11 cellular contexts compared by ENCODE assay signal in the genomic region with DNA sequence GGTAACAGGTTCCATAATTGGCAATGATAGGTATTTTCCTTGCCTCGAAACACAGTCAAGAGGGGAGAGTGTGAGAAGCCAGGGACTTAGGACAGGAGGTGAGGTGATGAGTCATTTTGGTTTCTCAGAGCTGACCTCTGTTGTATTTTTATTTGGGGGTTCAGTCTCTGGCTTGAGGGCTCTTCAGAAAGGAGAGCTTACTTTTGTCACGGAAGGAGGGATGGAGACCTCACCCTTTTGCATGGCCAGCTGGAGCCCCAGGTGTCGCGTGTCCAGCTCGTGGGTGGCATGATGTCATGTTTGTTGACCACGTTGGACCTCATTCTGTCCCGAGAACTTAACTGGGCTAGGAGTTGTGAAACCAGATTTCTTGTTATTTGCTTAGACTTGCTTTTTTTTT.
DNase-seq lines count a peak whose midpoint lies in the region; ATAC-seq and TF ChIP-seq lines count a peak whose summit lies in the region.
"Had no signal": no experiment of that assay in that cellular context is flagged by ENCODE, and none has a peak within 500 bp of the region (broad histone marks: within the 10 kb centered on the region; RNA-seq: fewer than 3 reads in every experiment).

No MANE protein-coding gene starts in this region.

- H3K56ac ChIP-seq in H9 (ENCODE audit: insufficient read length, low read depth, low read length), result no peak overlapping the region

- no peak overlapping the region for H2BK12ac ChIP-seq in H9 (ENCODE audit: insufficient read length, low read depth, low read length)

- no peak overlapping the region for H2BK120ac ChIP-seq in H9 (ENCODE audit: low read depth, low read length, poor library complexity, severe bottlenecking)

- no peaks in the 10 kb centered on the region for H3K79me2 ChIP-seq in H9 (ENCODE audit: insufficient read depth, low read length)

- H3K27ac Mint-ChIP-seq in H9, result no peak overlapping the region

- no peak overlapping the region for H3K4me3 ChIP-seq in psoas muscle

- H4K8ac ChIP-seq in H9 (replicated peaks; ENCODE audit: insufficient read length, low read depth, low read length), result no peak overlapping the region

- peaks cover 67% of the 10 kb centered on the region for H3K4me1 ChIP-seq in psoas muscle
- no peaks in the 10 kb centered on the region for H3K4me1 ChIP-seq in H9 (ENCODE audit: insufficient read depth, low read length)

- no peaks in the 10 kb centered on the region for H3K23me2 ChIP-seq in H9 (ENCODE audit: insufficient read length, low read depth, low read length, poor library complexity, severe bottlenecking)

- H2AFZ ChIP-seq in H9 (ENCODE audit: low read length), result no peak overlapping the region

- H2BK5ac ChIP-seq in H9 (ENCODE audit: insufficient read length, low read length), result no peak overlapping the region

- no peak overlapping the region for H2BK15ac ChIP-seq in H9 (ENCODE audit: low read depth, low read length)

- H3K36me3 ChIP-seq in psoas muscle (ENCODE audit: insufficient read depth in 1 of 2, low read depth in 1 of 2), result no peaks in the 10 kb centered on the region

- H3K4ac ChIP-seq in H9 (ENCODE audit: low read depth, low read length), result no peak overlapping the region

- no peak overlapping the region for H3K9ac ChIP-seq in H9 (ENCODE audit: extremely low read depth, insufficient read length, low read length)

- H2AK5ac ChIP-seq in H9 (ENCODE audit: insufficient read length, low read length), result no peak overlapping the region

- ATAC-seq in GM18873 (IDR thresholded peaks at IDR 0.05; ENCODE audit: low FRiP score, unreplicated experiment) (peak; percentile 54), GM21619 (IDR thresholded peaks at IDR 0.05; ENCODE audit: unreplicated experiment) (peak; percentile 44), HG03196 (IDR thresholded peaks at IDR 0.05; ENCODE audit: unreplicated experiment) (peak; percentile 48), psoas muscle (no peak)

- no peak overlapping the region for H3K23ac ChIP-seq in H9 (ENCODE audit: insufficient read length, low read depth, low read length)

- no peak overlapping the region for H3K4me2 ChIP-seq in H9 (ENCODE audit: insufficient read depth, insufficient read length, low read length)

- no peaks in the 10 kb centered on the region for H4K20me1 ChIP-seq in H9 (ENCODE audit: control insufficient read depth, insufficient read depth, insufficient read length)

- H3K27me3 ChIP-seq in psoas muscle (ENCODE audit: insufficient read depth in 3 of 3, low read length in 2 of 3) (no peaks in the 10 kb centered on the region), H9 (ENCODE audit: insufficient read depth, low read length) (no peaks in the 10 kb centered on the region)

- H4K91ac ChIP-seq in H9 (ENCODE audit: insufficient read length, low read depth, low read length), result no peak overlapping the region

- no peak for TF ChIP-seq CTCF in psoas muscle (IDR thresholded peaks at IDR 0.05)
- no peak for TF ChIP-seq CTCF in H9 (conservative IDR thresholded peaks at IDR 0.05)

- H3K9me3 ChIP-seq in psoas muscle (no peaks in the 10 kb centered on the region), H9 (ENCODE audit: control insufficient read depth, low read depth, low read length) (no peaks in the 10 kb centered on the region)

- H3K4me1 Mint-ChIP-seq in H9, result peaks cover 4 to 6% of the 10 kb centered on the region in 2 experiments; a peak in 2 of 4 replicates

- no peaks in the 10 kb centered on the region for H3K27me3 Mint-ChIP-seq in H9 (ENCODE audit: low read depth)

- intact Hi-C loops in psoas muscle (cut with DNase I), result loop anchor here (5.0 to 10.0 kb wide), 3 partner anchors 121 to 284 kb away; no protein-coding TSS in a partner anchor

- H3T11ph ChIP-seq in H9 (ENCODE audit: low read length), result no peak overlapping the region

- no peak for DNase-seq in psoas muscle
- no peak for DNase-seq in H9
- DNase-seq in activated CD4-positive, alpha-beta T cell treated with anti-CD3 and anti-CD28 coated beads for 48 hours, result no peak
- DNase-seq in NCI-H2196 (lab: John Stamatoyannopoulos, UW; ENCODE audit: unreplicated experiment), result no peak
- DNase-seq: activated T-cell treated with anti-CD3 and anti-CD28 coated beads, Interleukin-2, amount 50 U/mL, for 48 hours; head of caudate nucleus; stimulated activated CD4-positive, alpha-beta T cell treated with anti-CD3 and anti-CD28 coated beads, Interleukin-12 subunit alpha, Interleukin-12 subunit beta, amount 100 ng/mL, for 4 hours; T1000 had no signal

- H3K36me3 Mint-ChIP-seq in H9 (ENCODE audit: insufficient read depth in 1 of 3, low read depth in 3 of 3), result no peaks in the 10 kb centered on the region; a peak in 1 of 7 replicates

- 60 to 68% (median 63%) methylated on average over 7 of the region's 7 CpGs for WGBS in psoas muscle, 3 donors
- no CpG with 5 or more reads among the region's 7 CpGs for WGBS in H9 (ENCODE audit: extremely low coverage, insufficient read length, low lambda C conversion rate)

- peaks cover 0 to 3% of the 10 kb centered on the region in 2 experiments; a peak in 2 of 5 replicates for H3K9me3 Mint-ChIP-seq in H9

- H3K18ac ChIP-seq in H9 (ENCODE audit: insufficient read length, low read depth, low read length), result no peak overlapping the region

- no peaks in the 10 kb centered on the region for H3K79me1 ChIP-seq in H9 (ENCODE audit: insufficient read depth, low read depth, low read length, poor library complexity, severe bottlenecking)

- H2BK20ac ChIP-seq in H9 (ENCODE audit: low read depth, low read length, poor library complexity, severe bottlenecking), result no peak overlapping the region

- no peak overlapping the region for H3K4me3 Mint-ChIP-seq in H9

- H4K5ac ChIP-seq in H9 (ENCODE audit: insufficient read length, low read depth, low read length), result no peak overlapping the region

- no peak overlapping the region for H3K14ac ChIP-seq in H9 (ENCODE audit: insufficient read depth, low read length)

- H3K27ac ChIP-seq in psoas muscle, result peak overlapping the region; percentile 76
- H3K27ac ChIP-seq in H9 (ENCODE audit: insufficient read length, low read depth, low read length), result no peak overlapping the region

Comparison
In these comparisons a context has a peak if more than half of its experiments do, and no peak if none do; other contexts are left out.
1. ATAC-seq: peak in GM18873 (single experiment), GM21619 (single experiment) and HG03196 (single experiment); none in psoas muscle (0 of 4).